ENCODE assay signal across 30 cellular contexts in the genomic region with DNA sequence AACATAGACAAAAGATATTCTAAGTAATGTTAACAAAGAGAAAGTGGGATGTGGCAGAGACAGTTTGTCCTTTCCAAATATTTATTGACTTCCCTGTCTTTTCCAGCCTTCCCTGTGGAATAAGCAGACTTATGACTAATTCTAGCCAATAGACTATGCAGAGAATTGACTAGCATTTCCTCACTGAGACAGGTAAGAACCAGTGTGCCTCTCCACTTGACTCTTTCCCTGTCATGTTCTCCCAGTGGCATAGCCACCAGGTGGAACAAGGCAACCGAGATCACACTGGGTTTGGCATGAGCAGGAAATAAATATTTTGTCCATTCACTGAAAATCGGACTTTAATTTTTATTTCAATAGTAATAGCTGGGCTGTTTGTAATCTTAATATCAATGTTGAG.
"Had no signal": no experiment of that assay in that cellular context is flagged by ENCODE, and none has a peak within 500 bp of the region (broad histone marks: within the 10 kb centered on the region; RNA-seq: fewer than 3 reads in every experiment).

No MANE protein-coding gene starts in this region.

- FAIRE-seq: pancreas, urothelium cell line had no signal

- H3K4me1 Mint-ChIP-seq: naive thymus-derived CD8-positive, alpha-beta T cell; neural crest cell; stimulated activated naive B cell treated with anti-CD40 and anti-IgM and Interleukin-4, amounts not matched to agents 10 μg/mL and 1 μg/mL and 100 μg/mL, for 72 hours had no signal

- ATAC-seq: heart left ventricle; left lung; naive thymus-derived CD8-positive, alpha-beta T cell; right cardiac atrium; stimulated activated naive B cell treated with anti-CD40 and anti-IgM and Interleukin-4, amounts not matched to agents 10 μg/mL and 1 μg/mL and 100 μg/mL, for 72 hours; upper lobe of right lung had no signal

- H3K27me3 ChIP-seq: heart left ventricle, left lung, pancreas, suprapubic skin, tibial artery, upper lobe of right lung had no signal

- H3K27me3 Mint-ChIP-seq: stimulated activated naive B cell treated with anti-CD40 and anti-IgM and Interleukin-4, amounts not matched to agents 10 μg/mL and 1 μg/mL and 100 μg/mL, for 72 hours had no signal

- H3K9me3 ChIP-seq: left lung, pancreas, prostate gland, suprapubic skin, thoracic aorta, upper lobe of right lung had no signal

- H3K36me3 Mint-ChIP-seq: immature natural killer cell; naive thymus-derived CD8-positive, alpha-beta T cell; stimulated activated naive B cell treated with anti-CD40 and anti-IgM and Interleukin-4, amounts not matched to agents 10 μg/mL and 1 μg/mL and 100 μg/mL, for 72 hours had no signal

- DNase-seq: heart left ventricle; hypothalamus; immature natural killer cell; islet precursor cell; left cardiac atrium; left lung; mesendoderm; midbrain; naive thymus-derived CD8-positive, alpha-beta T cell; nucleus accumbens; pancreas; posterior cingulate gyrus; retina; right cardiac atrium; stimulated activated CD4-positive, alpha-beta T cell treated with anti-CD3 and anti-CD28 coated beads, Interleukin-12 subunit alpha, Interleukin-12 subunit beta, amount 100 ng/mL, for 4 hours; stimulated activated CD4-positive, alpha-beta T cell treated with anti-CD3 and anti-CD28 coated beads, Interleukin-15, amount 100 ng/mL, for 24 hours; stimulated activated CD4-positive, alpha-beta T cell treated with anti-CD3 and anti-CD28 coated beads, Interleukin-2, amount 100 ng/mL, for 24 hours; stimulated activated CD4-positive, alpha-beta T cell treated with anti-CD3 and anti-CD28 coated beads, Interleukin-4, amount 100 ng/mL, for 1 hour; stimulated activated naive B cell treated with anti-CD40 and anti-IgM and Interleukin-4, amounts not matched to agents 10 μg/mL and 1 μg/mL and 100 μg/mL, for 72 hours; tibial artery; trophoblast cell; upper lobe of right lung had no signal

- H3K4me3 ChIP-seq: heart left ventricle, left lung, lung, pancreas, prostate gland, suprapubic skin, thoracic aorta, tibial artery, upper lobe of right lung had no signal

- H3K27ac Mint-ChIP-seq: immature natural killer cell; naive thymus-derived CD8-positive, alpha-beta T cell; nephron; stimulated activated naive B cell treated with anti-CD40 and anti-IgM and Interleukin-4, amounts not matched to agents 10 μg/mL and 1 μg/mL and 100 μg/mL, for 72 hours; stimulated activated naive CD8-positive, alpha-beta T cell treated with anti-CD3 and anti-CD28 coated beads, Interleukin-15, Interleukin-2, amounts not matched to agents 100 ng/mL and 50 ng/mL, for 24 hours had no signal

- H3K4me3 Mint-ChIP-seq: immature natural killer cell; naive thymus-derived CD8-positive, alpha-beta T cell; nephron; neural crest cell; stimulated activated naive B cell treated with anti-CD40 and anti-IgM and Interleukin-4, amounts not matched to agents 10 μg/mL and 1 μg/mL and 100 μg/mL, for 72 hours; stimulated activated naive CD8-positive, alpha-beta T cell treated with anti-CD3 and anti-CD28 coated beads, Interleukin-15, Interleukin-2, amounts not matched to agents 100 ng/mL and 50 ng/mL, for 24 hours had no signal

- H3K4me1 ChIP-seq: heart left ventricle, left lung, pancreas, prostate gland, suprapubic skin, upper lobe of right lung had no signal

- H3K36me3 ChIP-seq: heart left ventricle, left lung, pancreas, prostate gland, suprapubic skin, thoracic aorta, tibial artery, upper lobe of right lung had no signal
